Comparison of ENCODE assay signal across 6 cellular contexts in genomic region chr13:94579063-94579462, GRCh38.
"Had no signal": no experiment of that assay in that cellular context is flagged by ENCODE, and none has a peak within 500 bp of the region (broad histone marks: within the 10 kb centered on the region; RNA-seq: fewer than 3 reads in every experiment).

No MANE protein-coding gene starts in this region.

- H3K4me3 ChIP-seq: K562 had no signal

- H3K27ac ChIP-seq: HL-60 had no signal

- FAIRE-seq: HTR-8/SVneo, K562 had no signal

- DNase-seq: IMR-90, KBM-7, KG1 had no signal

- ATAC-seq: K562 had no signal
